26 cellular contexts compared by ENCODE assay signal in genomic region chr16:87343753-87344050, GRCh38. TPM values are rescaled to one million over a fixed set of nuclear protein-coding genes. Genes with fewer than 3 reads are reported as not detected.
DNase-seq lines count a peak whose midpoint lies in the region; ATAC-seq, FAIRE-seq and TF ChIP-seq lines count a peak whose summit lies in the region.
"Had no signal": no experiment of that assay in that cellular context is flagged by ENCODE, and none has a peak within 500 bp of the region (broad histone marks: within the 10 kb centered on the region; RNA-seq: fewer than 3 reads in every experiment).

No MANE protein-coding gene starts in this region.

- peaks cover 37% of the 10 kb centered on the region for H3K36me3 Mint-ChIP-seq in activated CD4-positive, alpha-beta T cell treated with anti-CD3 and anti-CD28 coated beads, Interleukin-2, amount 10 ng/mL, durations not matched to agents 7 days and 5 days (ENCODE audit: low read depth)
- H3K36me3 Mint-ChIP-seq in CD4-positive, alpha-beta T cell (ENCODE audit: low read depth), result peaks cover 65% of the 10 kb centered on the region
- H3K36me3 Mint-ChIP-seq in T-helper 17 cell (ENCODE audit: low read depth), result peaks cover 4% of the 10 kb centered on the region
- H3K36me3 Mint-ChIP-seq in glutamatergic neuron (ENCODE audit: unreplicated experiment), result peaks cover 4% of the 10 kb centered on the region

- no peak overlapping the region for H3K4me3 ChIP-seq in kidney (ENCODE audit: low read length in 2 of 2)
- H3K4me3 ChIP-seq: A549, GM12878, heart left ventricle, PC-9, upper lobe of right lung had no signal

- no peaks in the 10 kb centered on the region for H3K9me3 Mint-ChIP-seq in activated CD4-positive, alpha-beta T cell treated with anti-CD3 and anti-CD28 coated beads, Interleukin-2, amount 10 ng/mL, durations not matched to agents 7 days and 5 days
- H3K9me3 Mint-ChIP-seq in CD4-positive, alpha-beta T cell, result no peaks in the 10 kb centered on the region
- H3K9me3 Mint-ChIP-seq in glutamatergic neuron (ENCODE audit: unreplicated experiment), result peaks cover 5% of the 10 kb centered on the region
- H3K9me3 Mint-ChIP-seq: activated naive CD8-positive, alpha-beta T cell treated with anti-CD3 and anti-CD28 coated beads, Interleukin-2, amount 10 ng/mL, durations not matched to agents 7 days and 5 days had no signal

- intact Hi-C loops in CD4-positive, alpha-beta T cell (cut with DNase I, micrococcal nuclease), result no loop called here
- intact Hi-C loops in kidney (cut with DNase I), result no loop called here

- no peak for ATAC-seq in CD4-positive, alpha-beta T cell (ENCODE audit: poor library complexity)
- ATAC-seq in T-helper 17 cell (no peak), HG03159 (IDR thresholded peaks at IDR 0.05; ENCODE audit: unreplicated experiment) (no peak)
- ATAC-seq: A549, GM12878, upper lobe of right lung had no signal

- no peak overlapping the region for H3K9ac ChIP-seq in kidney (ENCODE audit: low read length in 2 of 2)

- POLR2A ChIA-PET in activated CD4-positive, alpha-beta T cell treated with anti-CD3 and anti-CD28 coated beads, Interleukin-2, amount 10 ng/mL, durations not matched to agents 7 days and 5 days (lab: Charles Lee), result no interaction called here
- POLR2A ChIA-PET in CD4-positive, alpha-beta T cell (lab: Charles Lee), result no interaction called here

- CTCF ChIA-PET in activated CD4-positive, alpha-beta T cell treated with anti-CD3 and anti-CD28 coated beads, Interleukin-2, amount 10 ng/mL, durations not matched to agents 7 days and 5 days (lab: Charles Lee), result no interaction called here
- CTCF ChIA-PET in CD4-positive, alpha-beta T cell (lab: Charles Lee), result no interaction called here

- peaks cover 18% of the 10 kb centered on the region for H3K4me1 Mint-ChIP-seq in activated CD4-positive, alpha-beta T cell treated with anti-CD3 and anti-CD28 coated beads, Interleukin-2, amount 10 ng/mL, durations not matched to agents 7 days and 5 days
- peaks cover 11% of the 10 kb centered on the region for H3K4me1 Mint-ChIP-seq in CD4-positive, alpha-beta T cell (ENCODE audit: low read depth)
- H3K4me1 Mint-ChIP-seq in T-helper 17 cell, result peaks cover 17% of the 10 kb centered on the region
- H3K4me1 Mint-ChIP-seq in glutamatergic neuron (ENCODE audit: low read depth, unreplicated experiment), result peaks cover 17% of the 10 kb centered on the region

- no peak for TF ChIP-seq CTCF in CD4-positive, alpha-beta T cell (IDR thresholded peaks at IDR 0.05)
- TF ChIP-seq CTCF in kidney (IDR thresholded peaks at IDR 0.05; ENCODE audit: borderline replicate concordance, extremely low read depth, insufficient read depth) (no peak), glutamatergic neuron (IDR thresholded peaks at IDR 0.05; ENCODE audit: partially characterized antibody, unreplicated experiment) (no peak)

- H3K27ac ChIP-seq in CD4-positive, alpha-beta T cell (ENCODE audit: low read depth, low read length), result no peak overlapping the region
- H3K27ac ChIP-seq in kidney (ENCODE audit: low read depth in 2 of 2, low read length in 2 of 2), result no peak overlapping the region
- H3K27ac ChIP-seq: A549, HL-60, PC-9, upper lobe of right lung had no signal

- no peaks in the 10 kb centered on the region for H3K4me1 ChIP-seq in kidney (ENCODE audit: control insufficient read depth in 1 of 2, insufficient read depth in 1 of 2, low read depth in 1 of 2, low read length in 2 of 2)
- H3K4me1 ChIP-seq: A549 had no signal

- no peaks in the 10 kb centered on the region for H3K9me3 ChIP-seq in CD4-positive, alpha-beta T cell (ENCODE audit: control insufficient read depth, low read length)
- H3K9me3 ChIP-seq in T-helper 17 cell (ENCODE audit: control insufficient read depth, low read length, poor library complexity, severe bottlenecking), result no peaks in the 10 kb centered on the region
- no peaks in the 10 kb centered on the region for H3K9me3 ChIP-seq in kidney (ENCODE audit: control insufficient read depth in 1 of 2, low read length in 2 of 2)
- H3K9me3 ChIP-seq: A549, heart left ventricle, upper lobe of right lung had no signal

- H3K36me3 ChIP-seq in kidney (ENCODE audit: control insufficient read depth in 1 of 2, insufficient read depth in 2 of 2, low read length in 2 of 2), result peaks cover 11% of the 10 kb centered on the region in 2 donors

- H3K4me3 Mint-ChIP-seq in activated CD4-positive, alpha-beta T cell treated with anti-CD3 and anti-CD28 coated beads, Interleukin-2, amount 10 ng/mL, durations not matched to agents 7 days and 5 days, result no peak overlapping the region
- no peak overlapping the region for H3K4me3 Mint-ChIP-seq in CD4-positive, alpha-beta T cell
- peak overlapping the region; percentile 39 for H3K4me3 Mint-ChIP-seq in T-helper 17 cell
- no peak overlapping the region for H3K4me3 Mint-ChIP-seq in glutamatergic neuron (ENCODE audit: unreplicated experiment)

- no peaks in the 10 kb centered on the region for H3K27me3 Mint-ChIP-seq in activated CD4-positive, alpha-beta T cell treated with anti-CD3 and anti-CD28 coated beads, Interleukin-2, amount 10 ng/mL, durations not matched to agents 7 days and 5 days
- H3K27me3 Mint-ChIP-seq in CD4-positive, alpha-beta T cell, result no peaks in the 10 kb centered on the region
- no peaks in the 10 kb centered on the region for H3K27me3 Mint-ChIP-seq in T-helper 17 cell
- peaks cover 4% of the 10 kb centered on the region for H3K27me3 Mint-ChIP-seq in glutamatergic neuron (ENCODE audit: unreplicated experiment)
- H3K27me3 Mint-ChIP-seq: activated naive CD8-positive, alpha-beta T cell treated with anti-CD3 and anti-CD28 coated beads, Interleukin-2, amount 10 ng/mL, durations not matched to agents 7 days and 5 days had no signal

- no peak for DNase-seq in activated CD4-positive, alpha-beta T cell treated with anti-CD3 and anti-CD28 coated beads, Interleukin-2, amount 10 ng/mL, durations not matched to agents 7 days and 5 days
- no peak for DNase-seq in activated CD4-positive, alpha-beta T cell treated with anti-CD3 and anti-CD28 coated beads for 1 hour
- no peak for DNase-seq in CD4-positive, alpha-beta T cell
- DNase-seq in T-helper 17 cell (no peak), kidney (peak; percentile 26), glutamatergic neuron (no peak)
- DNase-seq in effector CD4-positive, alpha-beta T cell, result no peak
- DNase-seq: activated CD4-positive, alpha-beta T cell treated with anti-CD3 and anti-CD28 coated beads for 4 hours; activated CD8-positive, alpha-beta memory T cell treated with anti-CD3 and anti-CD28 coated beads, Interleukin-2, amount 50 U/mL, for 4 hours; activated naive CD8-positive, alpha-beta T cell treated with anti-CD3 and anti-CD28 coated beads, Interleukin-2, amount 10 ng/mL, durations not matched to agents 7 days and 5 days; HCEC 1CT; left cardiac atrium; NCI-H1092; NCI-H187; NCI-H524 treated with DMSO at 0.1 percent for 48 hours; NK-92 treated with Interleukin-12 subunit alpha and Interleukin-12 subunit beta, amount 100 ng/mL, for 24 hours; PC-9; SHP77 treated with DMSO at 0.1 percent for 48 hours; small intestine; SW 1271; upper lobe of right lung had no signal

- peak overlapping the region; percentile 73 for H3K27ac Mint-ChIP-seq in activated CD4-positive, alpha-beta T cell treated with anti-CD3 and anti-CD28 coated beads, Interleukin-2, amount 10 ng/mL, durations not matched to agents 7 days and 5 days
- peak overlapping the region; percentile 93 for H3K27ac Mint-ChIP-seq in CD4-positive, alpha-beta T cell
- H3K27ac Mint-ChIP-seq in T-helper 17 cell (peak overlapping the region; percentile 93), glutamatergic neuron (ENCODE audit: unreplicated experiment) (no peak overlapping the region)

- H3K27me3 ChIP-seq in CD4-positive, alpha-beta T cell (ENCODE audit: control insufficient read depth, insufficient read depth, low read length), result no peaks in the 10 kb centered on the region
- H3K27me3 ChIP-seq: heart left ventricle, upper lobe of right lung had no signal

- no peak for FAIRE-seq in kidney (lab: Jason Lieb, UNC)
- FAIRE-seq: A549, GM12878, small intestine had no signal

RNA-seq across cellular contexts. Expression of gene C16orf95, which starts 26.5 kb away (rescaled TPM):
- total RNA-seq in activated CD4-positive, alpha-beta T cell treated with anti-CD3 and anti-CD28 coated beads, Interleukin-2, amount 10 ng/mL, durations not matched to agents 7 days and 5 days, result 1 to 10 TPM; 7.3 to 9.2 TPM
- 1 to 10 TPM in 1 of 2 experiments, under 1 TPM in 1; 0.74 to 1.2 TPM for total RNA-seq in CD4-positive, alpha-beta T cell
- total RNA-seq in T-helper 17 cell, result 1 to 10 TPM; 2.0 to 2.6 TPM
- 2.5 TPM for total RNA-seq in kidney
- 11.5 TPM for polyA plus RNA-seq in kidney (ENCODE audit: insufficient read depth, low read depth, low replicate concordance)
- total RNA-seq in glutamatergic neuron (ENCODE audit: unreplicated experiment), result 9.2 TPM

RNA-seq across cellular contexts. Expression of gene FBXO31, which starts 39.9 kb away (rescaled TPM):
- total RNA-seq in activated CD4-positive, alpha-beta T cell treated with anti-CD3 and anti-CD28 coated beads, Interleukin-2, amount 10 ng/mL, durations not matched to agents 7 days and 5 days, result 10 to 100 TPM; 27.4 to 30.6 TPM
- 10 to 100 TPM; 35.7 to 38.9 TPM for total RNA-seq in CD4-positive, alpha-beta T cell
- total RNA-seq in T-helper 17 cell, result 10 to 100 TPM; 32.7 to 41.7 TPM
- total RNA-seq in kidney, result 34.9 TPM
- 12.5 TPM for polyA plus RNA-seq in kidney (ENCODE audit: insufficient read depth, low read depth, low replicate concordance)
- total RNA-seq in glutamatergic neuron (ENCODE audit: unreplicated experiment), result 66.7 TPM

RNA-seq across cellular contexts. Expression of gene MAP1LC3B, which starts 48.4 kb away (rescaled TPM):
- total RNA-seq in activated CD4-positive, alpha-beta T cell treated with anti-CD3 and anti-CD28 coated beads, Interleukin-2, amount 10 ng/mL, durations not matched to agents 7 days and 5 days, result 10 to 100 TPM; 50.5 to 55.4 TPM
- total RNA-seq in CD4-positive, alpha-beta T cell, result 10 to 100 TPM; 92.4 to 96.6 TPM
- 100 to 1,000 TPM in 1 of 2 donors, 10 to 100 TPM in 1; 90.6 to 102 TPM for total RNA-seq in T-helper 17 cell
- 57.1 TPM for total RNA-seq in kidney
- polyA plus RNA-seq in kidney (ENCODE audit: insufficient read depth, low read depth, low replicate concordance), result 70.3 TPM
- total RNA-seq in glutamatergic neuron (ENCODE audit: unreplicated experiment), result 297 TPM
